ENCODE assay signal across 9 cellular contexts in genomic region chr9:14910178-14910805, GRCh38. TPM values are rescaled to one million over a fixed set of nuclear protein-coding genes. Genes with fewer than 3 reads are reported as not detected.
DNase-seq lines count a peak whose midpoint lies in the region; ATAC-seq and TF ChIP-seq lines count a peak whose summit lies in the region.
"Had no signal": no experiment of that assay in that cellular context is flagged by ENCODE, and none has a peak within 500 bp of the region (broad histone marks: within the 10 kb centered on the region; RNA-seq: fewer than 3 reads in every experiment).

FREM1 (minus strand) TSS chr9:14910428; CDS start chr9:14868977, 41,451 bp downstream.

- peak within 1 kb of the TSS; percentile 18 for H3K4me3 ChIP-seq in ectodermal cell (ENCODE audit: insufficient read depth, low read depth, low read length)
- peak within 1 kb of the TSS in 1 of 2 experiments; percentile 75 for H3K4me3 ChIP-seq in mesenchymal stem cell (ENCODE audit: insufficient read depth in 1 of 2, low read depth in 1 of 2, low read length in 2 of 2)
- H3K4me3 ChIP-seq in urinary bladder (ENCODE audit: low read depth, low read length) = peak within 1 kb of the TSS; percentile 9
- no peak within 1 kb of the TSS for H3K4me3 ChIP-seq in CD8-positive, alpha-beta T cell (ENCODE audit: low read depth, low read length)

- H3K4me1 Mint-ChIP-seq in CD8-positive, alpha-beta T cell (ENCODE audit: low read depth) = no peaks in the 10 kb centered on the region
- no peaks in the 10 kb centered on the region for H3K4me1 Mint-ChIP-seq in immature natural killer cell

- no peak within 1 kb of the TSS for H2BK5ac ChIP-seq in mesenchymal stem cell (ENCODE audit: low read depth, low read length, poor library complexity, severe bottlenecking)

- H3K9me3 ChIP-seq in ectodermal cell (ENCODE audit: control insufficient read depth, low read length) = no peaks in the 10 kb centered on the region
- no peaks in the 10 kb centered on the region for H3K9me3 ChIP-seq in mesenchymal stem cell (ENCODE audit: control insufficient read depth, low read length)
- H3K9me3 ChIP-seq in CD8-positive, alpha-beta T cell (ENCODE audit: low read length) = no peaks in the 10 kb centered on the region

- H4K91ac ChIP-seq in mesenchymal stem cell (ENCODE audit: low read length) = peak within 1 kb of the TSS; percentile 22

- peak within 1 kb of the TSS; percentile 60 for H3K9ac ChIP-seq in mesenchymal stem cell (ENCODE audit: low read length)

- H3K27ac Mint-ChIP-seq in CD8-positive, alpha-beta T cell = no peak within 1 kb of the TSS
- H3K27ac Mint-ChIP-seq in immature natural killer cell = no peak within 1 kb of the TSS
- H3K27ac Mint-ChIP-seq: effector memory CD8-positive, alpha-beta T cell had no signal

- H3K4me3 Mint-ChIP-seq in CD8-positive, alpha-beta T cell = no peak within 1 kb of the TSS
- H3K4me3 Mint-ChIP-seq in immature natural killer cell = no peak within 1 kb of the TSS
- H3K4me3 Mint-ChIP-seq: effector memory CD8-positive, alpha-beta T cell had no signal

- H3K4ac ChIP-seq in mesenchymal stem cell (ENCODE audit: low read depth in 1 of 2, low read length in 2 of 2) = peak within 1 kb of the TSS; percentile 55 to 82

- H3K27me3 Mint-ChIP-seq in CD8-positive, alpha-beta T cell (ENCODE audit: low read depth) = peaks cover 11% of the 10 kb centered on the region
- H3K27me3 Mint-ChIP-seq in immature natural killer cell (ENCODE audit: low read depth in 3 of 3) = no peaks in the 10 kb centered on the region
- H3K27me3 Mint-ChIP-seq: effector memory CD8-positive, alpha-beta T cell had no signal

- H3K4me1 ChIP-seq in ectodermal cell (ENCODE audit: control insufficient read depth, insufficient read depth, low read length) = peaks cover 35% of the 10 kb centered on the region
- peaks cover 7% of the 10 kb centered on the region for H3K4me1 ChIP-seq in mesenchymal stem cell (ENCODE audit: control insufficient read depth, insufficient read depth, low read depth, low read length)
- peaks cover 1% of the 10 kb centered on the region for H3K4me1 ChIP-seq in urinary bladder (ENCODE audit: insufficient read depth)
- H3K4me1 ChIP-seq in CD8-positive, alpha-beta T cell (ENCODE audit: insufficient read depth, low read length) = no peaks in the 10 kb centered on the region

- peak within 1 kb of the TSS in 1 of 2 experiments; percentile 28 for H3K23ac ChIP-seq in mesenchymal stem cell (ENCODE audit: low read length in 2 of 2)

- intact Hi-C loops in CD8-positive, alpha-beta T cell (cut with DNase I, micrococcal nuclease) = no loop called here

- H3K27me3 ChIP-seq in ectodermal cell (ENCODE audit: control insufficient read depth, insufficient read depth, low read length, poor library complexity, severe bottlenecking) (no peaks in the 10 kb centered on the region), mesenchymal stem cell (ENCODE audit: control insufficient read depth in 1 of 2, insufficient read depth in 1 of 2, low read length in 2 of 2) (no peaks in the 10 kb centered on the region)
- no peaks in the 10 kb centered on the region for H3K27me3 ChIP-seq in CD8-positive, alpha-beta T cell (ENCODE audit: insufficient read depth, low read length)

- ATAC-seq in CD8-positive, alpha-beta T cell = no peak
- ATAC-seq: effector memory CD8-positive, alpha-beta T cell had no signal

- H3K27ac ChIP-seq in ectodermal cell (ENCODE audit: insufficient read depth, low read depth, low read length, poor library complexity, severe bottlenecking) = peak within 1 kb of the TSS; percentile 67
- H3K27ac ChIP-seq in mesenchymal stem cell (ENCODE audit: low read length, poor library complexity, severe bottlenecking) = no peak within 1 kb of the TSS
- H3K27ac ChIP-seq in urinary bladder (ENCODE audit: low read depth) = no peak within 1 kb of the TSS
- no peak within 1 kb of the TSS for H3K27ac ChIP-seq in CD8-positive, alpha-beta T cell (ENCODE audit: low read depth, low read length)

- CTCF ChIA-PET in CD8-positive, alpha-beta T cell (lab: Charles Lee) = no interaction called here

- POLR2A ChIA-PET in CD8-positive, alpha-beta T cell (lab: Charles Lee) = no interaction called here

- no peak within 1 kb of the TSS for H2AFZ ChIP-seq in mesenchymal stem cell (ENCODE audit: low read depth, low read length)

- no peak within 1 kb of the TSS for H2AK5ac ChIP-seq in mesenchymal stem cell (ENCODE audit: low read length, severe bottlenecking)

- TF ChIP-seq CTCF in CD8-positive, alpha-beta T cell (IDR thresholded peaks at IDR 0.05) = no peak

- peak within 1 kb of the TSS; percentile 29 for H2BK120ac ChIP-seq in mesenchymal stem cell (ENCODE audit: low read depth, low read length)

- H2BK15ac ChIP-seq in mesenchymal stem cell (ENCODE audit: low read depth, poor library complexity, severe bottlenecking) = no peak within 1 kb of the TSS

- DNase-seq in NCI-H524 (lab: John Stamatoyannopoulos, UW) = peak; percentile 20 to 67
- DNase-seq in NCI-H524 treated with DMSO at 0.1 percent for 48 hours (lab: John Stamatoyannopoulos, UW) = no peak
- peak; percentile 65 for DNase-seq in mesenchymal stem cell
- no peak for DNase-seq in OCI-M1 (lab: John Stamatoyannopoulos, UW)
- no peak for DNase-seq in CD8-positive, alpha-beta T cell
- no peak for DNase-seq in immature natural killer cell
- DNase-seq: effector memory CD8-positive, alpha-beta T cell had no signal

- no peaks in the 10 kb centered on the region for H3K79me1 ChIP-seq in mesenchymal stem cell (replicated peaks; ENCODE audit: low read length, poor library complexity, severe bottlenecking)

- no peaks in the 10 kb centered on the region for H3K9me3 Mint-ChIP-seq in CD8-positive, alpha-beta T cell
- peaks cover 0 to 3% (median 0%) of the 10 kb centered on the region in 6 donors for H3K9me3 Mint-ChIP-seq in immature natural killer cell
- H3K9me3 Mint-ChIP-seq: effector memory CD8-positive, alpha-beta T cell had no signal

- peak within 1 kb of the TSS; percentile 59 for H3K4me2 ChIP-seq in mesenchymal stem cell (ENCODE audit: low read length, poor library complexity, severe bottlenecking)

- H3K14ac ChIP-seq in mesenchymal stem cell (ENCODE audit: low read length in 2 of 2) = peak within 1 kb of the TSS in 1 of 2 experiments; percentile 99

- no peaks in the 10 kb centered on the region for H3K36me3 Mint-ChIP-seq in CD8-positive, alpha-beta T cell
- H3K36me3 Mint-ChIP-seq in immature natural killer cell = no peaks in the 10 kb centered on the region

- H2BK12ac ChIP-seq in mesenchymal stem cell (ENCODE audit: low read length in 2 of 2) = peak within 1 kb of the TSS; percentile 43 to 80

- no peaks in the 10 kb centered on the region for H3K36me3 ChIP-seq in ectodermal cell (ENCODE audit: control insufficient read depth, insufficient read depth, low read length)
- H3K36me3 ChIP-seq in mesenchymal stem cell (ENCODE audit: control insufficient read depth in 1 of 2, insufficient read depth in 2 of 2, low read depth in 1 of 2, low read length in 2 of 2) = no peaks in the 10 kb centered on the region
- H3K36me3 ChIP-seq in urinary bladder (ENCODE audit: insufficient read depth) = no peaks in the 10 kb centered on the region
- no peaks in the 10 kb centered on the region for H3K36me3 ChIP-seq in CD8-positive, alpha-beta T cell (ENCODE audit: insufficient read depth, low read length)

- peak within 1 kb of the TSS; percentile 16 to 99 for H3K18ac ChIP-seq in mesenchymal stem cell (ENCODE audit: low read depth in 1 of 2, low read length in 2 of 2)

- 27 to 29% methylated on average over 16 of the region's 16 CpGs for WGBS in ectodermal cell, 2 experiments
- WGBS in mesenchymal stem cell = 21% methylated on average over 16 of the region's 16 CpGs
- 14% methylated on average over 16 of the region's 16 CpGs for WGBS in urinary bladder

- H4K8ac ChIP-seq in mesenchymal stem cell (ENCODE audit: low read length) = peak within 1 kb of the TSS; percentile 33

RNA-seq across cellular contexts. Expression of gene FREM1, which starts in this region (rescaled TPM):
- polyA plus RNA-seq in ectodermal cell (2013, experiment 1 of 4) = 4.3 TPM
- polyA plus RNA-seq in ectodermal cell (2013, experiment 2 of 4) = 2.6 TPM
- 3.9 TPM for polyA plus RNA-seq in ectodermal cell (2013, experiment 3 of 4)
- polyA plus RNA-seq in ectodermal cell (2013, experiment 4 of 4) = 3.0 TPM
- 7.8 TPM for polyA plus RNA-seq in mesenchymal stem cell (2013, experiment 1 of 2)
- 7.1 TPM for polyA plus RNA-seq in mesenchymal stem cell (2013, experiment 2 of 2)
- 53.2 TPM for total RNA-seq in urinary bladder
- 4.3 TPM for polyA plus RNA-seq in urinary bladder
- total RNA-seq in CD8-positive, alpha-beta T cell = not detected
- polyA plus RNA-seq in immature natural killer cell = not detected

Comparison
In these comparisons a context has a peak if more than half of its experiments do, and no peak if none do; other contexts are left out.
1. RNA of gene FREM1 (total RNA-seq): 53.2 TPM in urinary bladder (single experiment); not detected in CD8-positive, alpha-beta T cell; every median in the first group is over 10 times any median in the second.
2. DNase-seq: peak in NCI-H524 (2 of 2) and mesenchymal stem cell (single experiment); none in NCI-H524 treated with DMSO at 0.1 percent for 48 hours (single experiment), OCI-M1 (single experiment), CD8-positive, alpha-beta T cell (0 of 7) and immature natural killer cell (0 of 3).